ENCODE assay signal across 8 cellular contexts in genomic region chr3:138114431-138114918, GRCh38. TPM values are rescaled to one million over a fixed set of nuclear protein-coding genes. Genes with fewer than 3 reads are reported as not detected.
DNase-seq lines count a peak whose midpoint lies in the region; ATAC-seq and TF ChIP-seq lines count a peak whose summit lies in the region.

No MANE protein-coding gene starts in this region.

- peak overlapping the region; percentile 14 to 90 (median 78) for H3K27ac ChIP-seq in adrenal gland
- H3K27ac ChIP-seq in stomach smooth muscle (ENCODE audit: low read length), result peak overlapping the region; percentile 49

- no peak for DNase-seq in activated T-cell treated with anti-CD3 and anti-CD28 coated beads, Interleukin-2, amount 50 U/mL, for 72 hours
- DNase-seq in activated T-cell treated with anti-CD3 and anti-CD28 coated beads, Interleukin-2, amount 50 U/mL, for 1 hour, result no peak
- DNase-seq in adrenal gland (no peak), iPS-NIHi7 (ENCODE audit: extremely low spot score) (peak; percentile 38), COR-L47 (lab: John Stamatoyannopoulos, UW) (no peak), left lobe of liver (ENCODE audit: low spot score) (no peak), superior temporal gyrus (ENCODE audit: extremely low spot score) (no peak)

- intact Hi-C loops in adrenal gland (cut with DNase I), result no loop called here

- H3K27ac Mint-ChIP-seq in activated T-cell treated with anti-CD3 and anti-CD28 coated beads, Interleukin-2, amount 50 U/mL, for 72 hours, result no peak overlapping the region

- H3K36me3 Mint-ChIP-seq in activated T-cell treated with anti-CD3 and anti-CD28 coated beads, Interleukin-2, amount 50 U/mL, for 72 hours (ENCODE audit: insufficient read depth in 2 of 2), result peaks cover 0 to 1% of the 10 kb centered on the region in 2 donors

- no peak for TF ChIP-seq CTCF in adrenal gland (IDR thresholded peaks at IDR 0.05)

- no peaks in the 10 kb centered on the region for H3K9me3 ChIP-seq in adrenal gland (replicated peaks in 1 of 3)
- H3K9me3 ChIP-seq in stomach smooth muscle (ENCODE audit: control insufficient read depth in 2 of 2, low read length in 2 of 2), result no peaks in the 10 kb centered on the region

- no peak for TF ChIP-seq POLR2A in adrenal gland (IDR thresholded peaks at IDR 0.05)

- peak overlapping the region in 2 of 4 donors; percentile 75 to 84 for H3K4me3 ChIP-seq in adrenal gland
- H3K4me3 ChIP-seq in stomach smooth muscle (ENCODE audit: low read length in 2 of 2), result peak overlapping the region; percentile 78 to 88

- no peaks in the 10 kb centered on the region for H3K9me3 Mint-ChIP-seq in activated T-cell treated with anti-CD3 and anti-CD28 coated beads, Interleukin-2, amount 50 U/mL, for 72 hours

- H3K9ac ChIP-seq in stomach smooth muscle (ENCODE audit: low read length in 2 of 2), result peak overlapping the region; percentile 62 to 91

- peaks cover 55% of the 10 kb centered on the region for H3K27me3 Mint-ChIP-seq in activated T-cell treated with anti-CD3 and anti-CD28 coated beads, Interleukin-2, amount 50 U/mL, for 72 hours (ENCODE audit: low read depth)

- peak overlapping the region; percentile 81 to 88 for H3K4me3 Mint-ChIP-seq in activated T-cell treated with anti-CD3 and anti-CD28 coated beads, Interleukin-2, amount 50 U/mL, for 72 hours

- H3K4me1 Mint-ChIP-seq in activated T-cell treated with anti-CD3 and anti-CD28 coated beads, Interleukin-2, amount 50 U/mL, for 72 hours (ENCODE audit: low read depth), result peaks cover 13% of the 10 kb centered on the region

- H3K4me1 ChIP-seq in adrenal gland (replicated peaks in 1 of 2) (peaks cover 6 to 12% of the 10 kb centered on the region in 2 donors), stomach smooth muscle (ENCODE audit: control insufficient read depth, insufficient read depth, low read length) (peaks cover 16% of the 10 kb centered on the region)

- 29 to 32% (median 31%) methylated on average over 9 of the region's 9 CpGs for WGBS in adrenal gland, 4 donors

- H3K27me3 ChIP-seq in adrenal gland (no peaks in the 10 kb centered on the region), stomach smooth muscle (ENCODE audit: control insufficient read depth in 1 of 2, insufficient read depth in 2 of 2, low read length in 2 of 2) (no peaks in the 10 kb centered on the region)

- H3K36me3 ChIP-seq in adrenal gland (replicated peaks in 1 of 2) (no peaks in the 10 kb centered on the region), stomach smooth muscle (ENCODE audit: control insufficient read depth in 2 of 2, insufficient read depth in 2 of 2, low read length in 2 of 2) (peaks cover 5% of the 10 kb centered on the region in 2 donors)

- ATAC-seq in activated T-cell treated with anti-CD3 and anti-CD28 coated beads, Interleukin-2, amount 50 U/mL, for 72 hours (replicated peaks in 1 of 2), result no peak
- no peak for ATAC-seq in left lobe of liver

RNA-seq across cellular contexts. Expression of gene DZIP1L, which starts 0.9 kb away (rescaled TPM):
- under 1 TPM; 0.23 to 0.46 TPM for total RNA-seq in activated T-cell treated with anti-CD3 and anti-CD28 coated beads, Interleukin-2, amount 50 U/mL, for 72 hours
- total RNA-seq in adrenal gland, result 10 to 100 TPM in 1 of 8 donors, 1 to 10 TPM in 7; 1.6 to 13.7 (median 4.7) TPM
- polyA plus RNA-seq in adrenal gland, result 1 to 10 TPM; 1.2 to 7.3 (median 5.5) TPM
- total RNA-seq in left lobe of liver, result 1.6 TPM

RNA-seq across cellular contexts. Expression of gene A4GNT, which starts 17.7 kb away (rescaled TPM):
- not detected for total RNA-seq in activated T-cell treated with anti-CD3 and anti-CD28 coated beads, Interleukin-2, amount 50 U/mL, for 72 hours
- total RNA-seq in adrenal gland, result not detected
- not detected for polyA plus RNA-seq in adrenal gland
- total RNA-seq in left lobe of liver, result not detected
